Comparison of ENCODE assay signal across 25 cellular contexts in genomic region chr6:6199678-6200077, GRCh38.
DNase-seq lines count a peak whose midpoint lies in the region; ATAC-seq, FAIRE-seq and TF ChIP-seq lines count a peak whose summit lies in the region.
"Had no signal": no experiment of that assay in that cellular context is flagged by ENCODE, and none has a peak within 500 bp of the region (broad histone marks: within the 10 kb centered on the region; RNA-seq: fewer than 3 reads in every experiment).

No MANE protein-coding gene starts in this region.

- H3K36me3 ChIP-seq in GM23338 (ENCODE audit: insufficient read depth) (no peaks in the 10 kb centered on the region), HEK293 (ENCODE audit: control insufficient read depth in 2 of 2, insufficient read depth in 1 of 2, low read length in 2 of 2) (no peaks in the 10 kb centered on the region), GM12878 (ENCODE audit: control insufficient read depth in 2 of 2, insufficient read depth in 2 of 2, low read length in 1 of 2) (no peaks in the 10 kb centered on the region), left ventricle myocardium inferior (no peaks in the 10 kb centered on the region)
- H3K36me3 ChIP-seq: BE2C, HAP-1 had no signal

- H3K27me3 ChIP-seq in GM23338 (ENCODE audit: insufficient read depth) = no peaks in the 10 kb centered on the region
- H3K27me3 ChIP-seq in GM12878 (replicated peaks in 1 of 2; ENCODE audit: control insufficient read depth in 2 of 2, insufficient read depth in 2 of 2, low read length in 1 of 2) = no peaks in the 10 kb centered on the region
- peaks cover 20% of the 10 kb centered on the region for H3K27me3 ChIP-seq in left ventricle myocardium inferior (ENCODE audit: low read depth)
- H3K27me3 ChIP-seq: BE2C; BLaER1 treated with 17β-estradiol and CSF1 and Interleukin-3, amounts not matched to agents 10 nM and 100 nM had no signal

- no peak for TF ChIP-seq EP300 in GM12878 (IDR thresholded peaks at IDR 0.05; ENCODE audit: borderline replicate concordance in 1 of 2, control insufficient read depth in 1 of 2, low read depth in 2 of 2, low read length in 2 of 2)

- no peak for ATAC-seq in GM23338
- ATAC-seq in GM12878 = no peak
- ATAC-seq: A549 had no signal

- CTCF ChIA-PET in HEK293 (lab: Yijun Ruan, JAX) = interaction anchor here (1.4 kb wide), 1 partner anchor 22 kb away, joined by 5 read pairs; no protein-coding TSS in a partner anchor
- CTCF ChIA-PET in GM12878 (lab: Yijun Ruan, JAX) = interaction anchor here (1.8 kb wide), 1 partner anchor 21 kb away, joined by 5 read pairs; no protein-coding TSS in a partner anchor

- RAD21 ChIA-PET in GM12878 (lab: Charles Lee; ENCODE audit: unreplicated experiment) = no interaction called here

- no peaks in the 10 kb centered on the region for H3F3A ChIP-seq in GM23338 (replicated peaks; ENCODE audit: low read depth)

- H3K27me3 Mint-ChIP-seq in GM23338 (ENCODE audit: insufficient read depth, low read depth, poor library complexity) = peaks cover 2% of the 10 kb centered on the region

- in situ Hi-C loops in GM12878 (cut with MboI) = no loop called here

- no peak for TF ChIP-seq POLR2A in GM12878 (IDR thresholded peaks at IDR 0.05; ENCODE audit: low read depth, low read length)

- H3K27ac Mint-ChIP-seq in GM23338 = no peak overlapping the region
- H3K27ac Mint-ChIP-seq: CD4-positive, alpha-beta T cell; CD8-positive, alpha-beta memory T cell had no signal

- H3K4me3 ChIP-seq in GM23338 (no peak overlapping the region), HEK293 (ENCODE audit: low read depth, low read length) (no peak overlapping the region), GM12878 (no peak overlapping the region), left ventricle myocardium inferior (no peak overlapping the region)
- H3K4me3 ChIP-seq: A549; BLaER1 treated with 17β-estradiol and CSF1 and Interleukin-3, amounts not matched to agents 10 nM and 100 nM; HAP-1 had no signal

- H2AFZ ChIP-seq in GM23338 (no peak overlapping the region), GM12878 (ENCODE audit: control insufficient read depth, low read depth, low read length) (no peak overlapping the region)

- peaks cover 3% of the 10 kb centered on the region; the same call in 1 of the 3 replicates for H3K4me1 Mint-ChIP-seq in GM23338
- H3K4me1 Mint-ChIP-seq: CD8-positive, alpha-beta memory T cell had no signal

- no peak overlapping the region for H3K9ac ChIP-seq in GM12878 (ENCODE audit: control insufficient read depth, insufficient read depth, low read length)
- H3K9ac ChIP-seq: BLaER1 treated with 17β-estradiol and CSF1 and Interleukin-3, amounts not matched to agents 10 nM and 100 nM had no signal

- BruUV-seq in GM12878 (replicated peaks; lab: Mats Ljungman, UMichigan) = no TSS peak

- H3K4me3 Mint-ChIP-seq in GM23338 = no peak overlapping the region
- H3K4me3 Mint-ChIP-seq: CD14-positive monocyte; CD4-positive, alpha-beta T cell; CD8-positive, alpha-beta memory T cell had no signal

- H3K27ac ChIP-seq in GM23338 (ENCODE audit: low read depth) = no peak overlapping the region
- no peak overlapping the region for H3K27ac ChIP-seq in HEK293 (ENCODE audit: extremely low read depth, low read depth, low read length)
- no peak overlapping the region for H3K27ac ChIP-seq in GM12878 (ENCODE audit: control insufficient read depth, insufficient read depth)
- H3K27ac ChIP-seq in left ventricle myocardium inferior (replicated peaks) = no peak overlapping the region
- H3K27ac ChIP-seq: A549; BLaER1 treated with 17β-estradiol and CSF1 and Interleukin-3, amounts not matched to agents 10 nM and 100 nM had no signal

- POLR2A ChIA-PET in HEK293 (lab: Yijun Ruan, JAX) (no interaction called here), GM12878 (lab: Charles Lee) (no interaction called here)

- DNase-seq in GM23338 (ENCODE audit: low spot score) = no peak
- DNase-seq in GM12878 (ENCODE audit: low read depth, low spot score) = no peak
- DNase-seq in left ventricle myocardium inferior = no peak
- no peak for DNase-seq in posterior vena cava (ENCODE audit: low spot score)
- DNase-seq in middle frontal gyrus (ENCODE audit: extremely low spot score, low spot score) = no peak
- DNase-seq: 8988T; ACHN; AML-193; BE2C; CD4-positive, alpha-beta T cell; CD8-positive, alpha-beta memory T cell; DMS 273 treated with DMSO at 0.1 percent for 48 hours; DMS79; EL; GDM1; GOT3 had no signal

- no peak for TF ChIP-seq RAD21 in GM12878 (IDR thresholded peaks at IDR 0.05; ENCODE audit: insufficient read depth, low read depth, low read length)

- peaks cover 9% of the 10 kb centered on the region for H3K9me3 Mint-ChIP-seq in GM23338
- H3K9me3 Mint-ChIP-seq: CD4-positive, alpha-beta T cell had no signal

- H4K20me1 ChIP-seq in GM23338 (replicated peaks; ENCODE audit: insufficient read depth) (no peaks in the 10 kb centered on the region), GM12878 (ENCODE audit: control insufficient read depth, insufficient read depth) (no peaks in the 10 kb centered on the region)

- no peaks in the 10 kb centered on the region for H3K9me3 ChIP-seq in HEK293 (ENCODE audit: control insufficient read depth, insufficient read depth, low read depth, low read length)
- H3K9me3 ChIP-seq in GM12878 (replicated peaks; ENCODE audit: control insufficient read depth, insufficient read depth, low read length) = no peaks in the 10 kb centered on the region
- no peaks in the 10 kb centered on the region for H3K9me3 ChIP-seq in left ventricle myocardium inferior (replicated peaks)
- H3K9me3 ChIP-seq: A549; BE2C; BLaER1 treated with 17β-estradiol and CSF1 and Interleukin-3, amounts not matched to agents 10 nM and 100 nM; HAP-1 had no signal

- SMC1A ChIA-PET in GM12878 (lab: Charles Lee; ENCODE audit: uncharacterized antibody, unreplicated experiment) = no interaction called here

- H3K9me2 ChIP-seq in GM23338 (ENCODE audit: insufficient read depth) = 0 out of 2 replicates have a peak, but pooled peaks cover 8% of the 10 kb centered on the region

- H3K4me1 ChIP-seq in GM23338 (ENCODE audit: insufficient read depth) (no peaks in the 10 kb centered on the region), HEK293 (ENCODE audit: control insufficient read depth, insufficient read depth, low read length) (no peaks in the 10 kb centered on the region), GM12878 (ENCODE audit: control insufficient read depth, insufficient read depth, low read length) (no peaks in the 10 kb centered on the region; the same call in 1 of the 2 replicates), left ventricle myocardium inferior (no peaks in the 10 kb centered on the region)
- H3K4me1 ChIP-seq: A549; BE2C; BLaER1 treated with 17β-estradiol and CSF1 and Interleukin-3, amounts not matched to agents 10 nM and 100 nM; HAP-1 had no signal

- H3K79me2 ChIP-seq in GM23338 (replicated peaks; ENCODE audit: insufficient read depth) (no peaks in the 10 kb centered on the region), GM12878 (ENCODE audit: control insufficient read depth, insufficient read depth, low read length) (no peaks in the 10 kb centered on the region)

- no peak for TF ChIP-seq CTCF in GM23338 (conservative IDR thresholded peaks at IDR 0.05; ENCODE audit: low read depth in 2 of 2)
- TF ChIP-seq CTCF in HEK293 (tag by site-specific recombination; IDR thresholded peaks at IDR 0.05) = no peak
- TF ChIP-seq CTCF in GM12878 (IDR thresholded peaks at IDR 0.05 in 2 of 3, conservative IDR thresholded peaks at IDR 0.05 in 1 of 3; ENCODE audit: control insufficient read depth in 2 of 3, extremely low read depth in 1 of 3, insufficient read depth in 1 of 3, low read depth in 3 of 3, low read length in 3 of 3) = no peak
- TF ChIP-seq CTCF in left ventricle myocardium inferior (IDR thresholded peaks at IDR 0.05; ENCODE audit: borderline replicate concordance) = no peak

- 14% methylated on average over 3 of the region's 3 CpGs for WGBS in GM12878 (ENCODE audit: insufficient coverage, insufficient replicate concordance, low lambda C conversion rate, missing lambda C conversion rate)

- H3K36me3 Mint-ChIP-seq in GM23338 (ENCODE audit: low read depth) = peaks cover 3% of the 10 kb centered on the region; the same call in 2 of the 3 replicates
- H3K36me3 Mint-ChIP-seq: CD8-positive, alpha-beta memory T cell had no signal

- H3K4me2 ChIP-seq in GM23338 (no peak overlapping the region), GM12878 (ENCODE audit: control insufficient read depth, insufficient read depth) (no peak overlapping the region)
- H3K4me2 ChIP-seq: A549; BLaER1 treated with 17β-estradiol and CSF1 and Interleukin-3, amounts not matched to agents 10 nM and 100 nM had no signal

- intact Hi-C loops in GM12878 (cut with micrococcal nuclease; ENCODE audit: unreplicated experiment) = no loop called here
- intact Hi-C loops in left ventricle myocardium inferior (cut with micrococcal nuclease) = no loop called here
- intact Hi-C loops in posterior vena cava (cut with DNase I) = no loop called here

- FAIRE-seq in GM12878 (lab: Jason Lieb, UNC) = no peak
- FAIRE-seq: A549, D721Med, GM12891, GM18507, H54 had no signal

TF ChIP-seq in GM23338, 12 proteins besides CTCF, POLR2A, EP300 and RAD21 (continues in another document):
- TF ChIP-seq ZNF114 (CRISPR knock-in tag; IDR thresholded peaks at IDR 0.05) (no peak), NANOG (IDR thresholded peaks at IDR 0.05; ENCODE audit: borderline replicate concordance) (no peak)

TF ChIP-seq in HEK293, 187 proteins besides CTCF, POLR2A, EP300 and RAD21 (continues in another document):
- TF ChIP-seq ZNF112 (tag by site-specific recombination; IDR thresholded peaks at IDR 0.05) = no peak
- TF ChIP-seq WT1 (tag by site-specific recombination; IDR thresholded peaks at IDR 0.05) = no peak

TF ChIP-seq in GM12878, 131 proteins besides CTCF, POLR2A, EP300 and RAD21 (continues in another document):
- TF ChIP-seq PML (IDR thresholded peaks at IDR 0.05; ENCODE audit: low read length) (no peak), GABPA (IDR thresholded peaks at IDR 0.05; ENCODE audit: low read depth) (no peak), ZNF217 (IDR thresholded peaks at IDR 0.05) (no peak), PAX5 (IDR thresholded peaks at IDR 0.05; ENCODE audit: borderline replicate concordance, low read depth, low read length) (no peak)
